1 cellular context compared by ENCODE assay signal in genomic region chr1:156812293-156812990, GRCh38.
TF ChIP-seq lines count a peak whose summit lies in the region.

No MANE protein-coding gene starts in this region.

TF ChIP-seq in HepG2, 621 proteins besides CTCF, POLR2A, EP300 and RAD21:
- TF ChIP-seq ZNF75D (CRISPR knock-in tag; IDR thresholded peaks at IDR 0.05; ENCODE audit: borderline replicate concordance) = no peak
- TF ChIP-seq ZMYM3 (CRISPR knock-in tag; IDR thresholded peaks at IDR 0.05) = peak; percentile 55; the same call in 1 of the 2 replicates
TF ChIP-seq in HepG2: peak in this region for 1.
